In genomic region chr17:1484060-1484535, GRCh38 we compare ENCODE assay signal across 1 cellular context.
TF ChIP-seq lines count a peak whose summit lies in the region.

No MANE protein-coding gene starts in this region.

TF ChIP-seq in GM23338, 12 proteins besides CTCF, POLR2A, EP300 and RAD21 (continued from another document):
- TF ChIP-seq ZNF462 (CRISPR knock-in tag; IDR thresholded peaks at IDR 0.05) (no peak), EZH2phosphoT487 (IDR thresholded peaks at IDR 0.05; ENCODE audit: unreplicated experiment) (no peak)
TF ChIP-seq in GM23338: peak in this region for 0.
